ENCODE assay signal across 1 cellular context in genomic region chr16:52526429-52526828, GRCh38.
TF ChIP-seq lines count a peak whose summit lies in the region.

No MANE protein-coding gene starts in this region.

TF ChIP-seq in GM23338, 12 proteins besides CTCF, POLR2A, EP300 and RAD21 (continued from another document):
- TF ChIP-seq ZNF462 (CRISPR knock-in tag; IDR thresholded peaks at IDR 0.05), result no peak
- TF ChIP-seq NANOG (IDR thresholded peaks at IDR 0.05; ENCODE audit: borderline replicate concordance), result no peak
- TF ChIP-seq JUNB (IDR thresholded peaks at IDR 0.05; ENCODE audit: unreplicated experiment), result no peak
- TF ChIP-seq POLR2AphosphoS5 (IDR thresholded peaks at IDR 0.05; ENCODE audit: low read depth), result no peak
- no peak for TF ChIP-seq REST (IDR thresholded peaks at IDR 0.05; ENCODE audit: unreplicated experiment)
- TF ChIP-seq ZNF331 (CRISPR knock-in tag; IDR thresholded peaks at IDR 0.05; ENCODE audit: low read depth), result no peak
- no peak for TF ChIP-seq ZNF114 (CRISPR knock-in tag; IDR thresholded peaks at IDR 0.05)
- no peak for TF ChIP-seq EZH2 (IDR thresholded peaks at IDR 0.05; ENCODE audit: low read depth, unreplicated experiment)
- no peak for TF ChIP-seq EZH2phosphoT487 (IDR thresholded peaks at IDR 0.05; ENCODE audit: unreplicated experiment)
- no peak for TF ChIP-seq ETS1 (IDR thresholded peaks at IDR 0.05)
- no peak for TF ChIP-seq CREB1 (CRISPR knock-in tag; IDR thresholded peaks at IDR 0.05; ENCODE audit: low read depth)
